Comparison of ENCODE assay signal across 33 cellular contexts in the genomic region with DNA sequence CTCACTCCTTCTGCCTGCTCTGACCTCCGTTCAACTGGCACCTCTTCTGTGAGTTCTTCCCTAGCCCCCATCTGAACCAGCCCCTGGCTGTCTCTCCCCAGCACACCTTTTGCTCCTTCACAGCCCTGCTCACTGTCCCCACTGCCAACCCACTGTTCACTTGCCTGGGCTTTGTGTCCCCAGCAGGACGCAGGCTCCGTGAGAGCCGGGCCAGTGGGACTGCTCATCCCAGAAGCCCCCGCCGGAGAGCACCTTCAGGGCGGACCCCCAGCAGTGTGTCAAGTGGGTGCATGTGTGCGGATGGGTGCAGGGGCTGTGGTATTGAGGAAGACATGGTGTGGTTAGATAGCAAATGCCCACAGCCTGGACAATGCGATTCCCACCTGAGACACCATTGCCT.
"Had no signal": no experiment of that assay in that cellular context is flagged by ENCODE, and none has a peak within 500 bp of the region (broad histone marks: within the 10 kb centered on the region; RNA-seq: fewer than 3 reads in every experiment).

No MANE protein-coding gene starts in this region.

- H3K27ac ChIP-seq: adrenal gland, ascending aorta, breast epithelium, cardiac muscle cell, colonic mucosa, epithelial cell of prostate, WERI-Rb-1 had no signal

- H3K4me1 Mint-ChIP-seq: activated B cell treated with CpG ODN at 0.5 μM for 24 hours; activated naive CD4-positive, alpha-beta T cell treated with anti-CD3 and anti-CD28 coated beads, Interleukin-2, amount 50 U/mL, for 24 hours; activated naive CD8-positive, alpha-beta T cell treated with anti-CD3 and anti-CD28 coated beads for 36 hours; activated naive CD8-positive, alpha-beta T cell treated with anti-CD3 and anti-CD28 coated beads, Interleukin-2, amount 50 U/mL, for 24 hours; activated T-helper 17 cell treated with anti-CD3 and anti-CD28 coated beads, Interleukin-2, amount 50 U/mL, for 72 hours; brain had no signal

- H3K36me3 Mint-ChIP-seq: activated naive CD4-positive, alpha-beta T cell treated with anti-CD3 and anti-CD28 coated beads, Interleukin-2, amount 50 U/mL, for 24 hours; activated naive CD8-positive, alpha-beta T cell treated with anti-CD3 and anti-CD28 coated beads for 36 hours; brain had no signal

- DNase-seq: activated B cell treated with CpG ODN at 0.5 μM for 24 hours; activated CD4-positive, alpha-beta T cell treated with anti-CD3 and anti-CD28 coated beads for 48 hours; activated CD4-positive, alpha-beta T cell treated with anti-CD3 and anti-CD28 coated beads, Interleukin-2, amount 50 U/mL, for 1 hour; activated CD4-positive, alpha-beta T cell treated with anti-CD3 and anti-CD28 coated beads, Interleukin-2, amount 50 U/mL, for 48 hours; activated CD8-positive, alpha-beta memory T cell treated with anti-CD3 and anti-CD28 coated beads for 24 hours; activated CD8-positive, alpha-beta T cell treated with anti-CD3 and anti-CD28 coated beads for 36 hours; activated effector memory CD4-positive, alpha-beta T cell treated with Interleukin-2 at 50 U/mL for 16 hours; activated gamma-delta T cell treated with Interleukin-2 at 50 U/mL for 16 hours; activated naive CD4-positive, alpha-beta T cell treated with Interleukin-2 at 50 U/mL for 16 hours; activated naive CD8-positive, alpha-beta T cell treated with anti-CD3 and anti-CD28 coated beads for 36 hours; activated naive CD8-positive, alpha-beta T cell treated with anti-CD3 and anti-CD28 coated beads, Interleukin-2, amount 50 U/mL, for 24 hours; activated T-cell treated with anti-CD3 and anti-CD28 coated beads, Interleukin-2, amount 50 U/mL, for 4 hours; adrenal gland; amygdala; central memory CD4-positive, alpha-beta T cell; cerebellar nuclear complex; colonic mucosa; effector CD4-positive, alpha-beta T cell; effector memory CD8-positive, alpha-beta T cell; foreskin fibroblast; T-helper 1 cell; T-helper 17 cell; T1000; WERI-Rb-1 had no signal

- H3K4me1 ChIP-seq: adrenal gland, ascending aorta, breast epithelium, colonic mucosa had no signal

- H3K27me3 Mint-ChIP-seq: activated naive CD4-positive, alpha-beta T cell treated with anti-CD3 and anti-CD28 coated beads, Interleukin-2, amount 50 U/mL, for 24 hours; activated naive CD8-positive, alpha-beta T cell treated with anti-CD3 and anti-CD28 coated beads for 36 hours; brain had no signal

- H3K9me3 ChIP-seq: adrenal gland, ascending aorta, breast epithelium, colonic mucosa had no signal

- H3K27ac Mint-ChIP-seq: activated B cell treated with CpG ODN at 0.5 μM for 24 hours; activated CD8-positive, alpha-beta T cell treated with anti-CD3 and anti-CD28 coated beads for 36 hours; activated naive CD4-positive, alpha-beta T cell treated with anti-CD3 and anti-CD28 coated beads, Interleukin-2, amount 50 U/mL, for 24 hours; activated naive CD8-positive, alpha-beta T cell treated with anti-CD3 and anti-CD28 coated beads for 36 hours; activated naive CD8-positive, alpha-beta T cell treated with anti-CD3 and anti-CD28 coated beads, Interleukin-2, amount 50 U/mL, for 24 hours; activated T-helper 17 cell treated with anti-CD3 and anti-CD28 coated beads, Interleukin-2, amount 50 U/mL, for 72 hours; brain; effector memory CD8-positive, alpha-beta T cell; T-helper 17 cell; T-helper 2 cell treated with Interferon-gamma antibody and Interleukin-4, amounts not matched to agents 5 μg/mL and 100 μg/mL, for 36 hours had no signal

- H3K4me3 Mint-ChIP-seq: activated B cell treated with CpG ODN at 0.5 μM for 24 hours; activated CD8-positive, alpha-beta T cell treated with anti-CD3 and anti-CD28 coated beads for 36 hours; activated naive CD4-positive, alpha-beta T cell treated with anti-CD3 and anti-CD28 coated beads, Interleukin-2, amount 50 U/mL, for 24 hours; activated naive CD8-positive, alpha-beta T cell treated with anti-CD3 and anti-CD28 coated beads for 36 hours; activated naive CD8-positive, alpha-beta T cell treated with anti-CD3 and anti-CD28 coated beads, Interleukin-2, amount 50 U/mL, for 24 hours; activated T-cell treated with anti-CD3 and anti-CD28 coated beads, Interleukin-2, amount 50 U/mL, for 4 hours; activated T-helper 17 cell treated with anti-CD3 and anti-CD28 coated beads, Interleukin-2, amount 50 U/mL, for 72 hours; brain; effector memory CD8-positive, alpha-beta T cell; T-helper 17 cell; T-helper 2 cell treated with Interferon-gamma antibody and Interleukin-4, amounts not matched to agents 5 μg/mL and 100 μg/mL, for 36 hours had no signal

- H3K4me3 ChIP-seq: adrenal gland, ascending aorta, breast epithelium, cardiac muscle cell, colonic mucosa had no signal

- H3K27me3 ChIP-seq: adrenal gland, ascending aorta, breast epithelium, cardiac muscle cell, colonic mucosa had no signal

- H3K9me3 Mint-ChIP-seq: activated B cell treated with CpG ODN at 0.5 μM for 24 hours; activated CD8-positive, alpha-beta T cell treated with anti-CD3 and anti-CD28 coated beads for 36 hours; activated naive CD4-positive, alpha-beta T cell treated with anti-CD3 and anti-CD28 coated beads, Interleukin-2, amount 50 U/mL, for 24 hours; activated naive CD8-positive, alpha-beta T cell treated with anti-CD3 and anti-CD28 coated beads for 36 hours; activated naive CD8-positive, alpha-beta T cell treated with anti-CD3 and anti-CD28 coated beads, Interleukin-2, amount 50 U/mL, for 24 hours; activated T-cell treated with anti-CD3 and anti-CD28 coated beads, Interleukin-2, amount 50 U/mL, for 4 hours; activated T-helper 17 cell treated with anti-CD3 and anti-CD28 coated beads, Interleukin-2, amount 50 U/mL, for 72 hours; brain; effector memory CD8-positive, alpha-beta T cell; T-helper 2 cell treated with Interferon-gamma antibody and Interleukin-4, amounts not matched to agents 5 μg/mL and 100 μg/mL, for 36 hours had no signal

- ATAC-seq: activated CD4-positive, CD25-positive, alpha-beta regulatory T cell treated with anti-CD3 and anti-CD28 coated beads, Interleukin-2, amount 50 U/mL, for 24 hours; activated CD8-positive, alpha-beta T cell treated with anti-CD3 and anti-CD28 coated beads for 36 hours; activated naive CD8-positive, alpha-beta T cell treated with anti-CD3 and anti-CD28 coated beads, Interleukin-2, amount 50 U/mL, for 24 hours; activated T-cell treated with anti-CD3 and anti-CD28 coated beads, Interleukin-2, amount 50 U/mL, for 4 hours; activated T-helper 17 cell treated with anti-CD3 and anti-CD28 coated beads, Interleukin-2, amount 50 U/mL, for 72 hours; effector memory CD8-positive, alpha-beta T cell; T-helper 17 cell had no signal

- H3K36me3 ChIP-seq: adrenal gland, ascending aorta, breast epithelium, cardiac muscle cell, colonic mucosa, WERI-Rb-1 had no signal
